In the genomic region with DNA sequence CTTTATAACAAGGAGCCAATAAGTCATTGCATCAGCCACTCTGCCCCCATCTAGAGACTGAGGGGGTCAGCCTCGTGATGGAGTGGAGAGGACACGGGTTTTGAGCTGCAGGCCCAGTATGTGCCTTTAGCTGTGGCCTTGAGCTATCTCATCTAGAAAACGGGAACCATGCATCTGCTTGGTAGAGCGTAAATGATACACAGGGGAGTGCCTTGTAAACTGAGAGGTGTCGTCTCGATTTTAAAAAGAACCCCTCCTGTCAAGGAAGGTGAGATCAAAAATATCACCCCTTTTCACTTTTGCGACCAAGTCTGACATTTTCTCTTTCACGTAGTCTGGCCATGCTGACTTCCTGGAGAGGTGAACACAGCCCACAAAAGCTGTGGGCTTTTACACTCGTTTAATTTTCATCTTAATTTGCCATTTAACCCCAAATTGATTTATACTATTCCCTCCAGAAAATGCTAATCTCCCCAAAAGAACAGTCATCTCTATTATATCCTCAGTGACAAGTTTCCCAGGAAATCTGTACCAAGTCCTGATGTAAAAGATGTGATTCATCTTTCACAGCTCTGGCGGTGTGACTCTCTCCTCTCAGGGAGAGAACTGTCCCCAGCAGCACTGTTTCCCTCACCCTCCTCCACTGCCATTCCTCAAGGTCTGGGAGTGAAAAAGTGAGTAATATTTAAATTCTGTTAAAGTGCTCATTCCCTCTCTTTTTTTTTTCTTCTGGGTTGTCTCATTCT, we compare ENCODE assay signal across 8 cellular contexts. TPM values are rescaled to one million over a fixed set of nuclear protein-coding genes. Genes with fewer than 3 reads are reported as not detected.
A peak's percentile ranks its signal among the peaks of the same experiment; 100 is the strongest.
DNase-seq lines count a peak whose midpoint lies in the region; ATAC-seq and TF ChIP-seq lines count a peak whose summit lies in the region.

No MANE protein-coding gene starts in this region.

- no peaks in the 10 kb centered on the region for H3K27me3 Mint-ChIP-seq in HFFc6 (ENCODE audit: insufficient read depth)

- POLR2A ChIA-PET in OCI-LY7 (lab: Charles Lee): interaction anchor here (0.8 to 1.3 kb wide), 6 partner anchors 8 to 233 kb away, joined by 3 to 7 read pairs (median 3); a partner anchor contains a TSS

- H2AFZ ChIP-seq in OCI-LY7 (ENCODE audit: low read length): peak overlapping the region; percentile 76

- H3K4me3 ChIP-seq in OCI-LY7 (ENCODE audit: low read depth, low read length, poor library complexity, severe bottlenecking) (no peak overlapping the region), heart left ventricle (no peak overlapping the region)

- no peaks in the 10 kb centered on the region; the same call in 1 of the 2 replicates for H3K36me3 Mint-ChIP-seq in HFFc6 (ENCODE audit: low read depth)

- H3K4me1 ChIP-seq in OCI-LY7 (ENCODE audit: insufficient read depth, low read length, poor library complexity, severe bottlenecking) (peaks cover 47% of the 10 kb centered on the region), heart left ventricle (peaks cover 0 to 62% (median 0%) of the 10 kb centered on the region in 12 donors)

- no peaks in the 10 kb centered on the region for H4K20me1 ChIP-seq in OCI-LY7 (ENCODE audit: insufficient read depth, low read length)

- TF ChIP-seq CTCF in HFFc6 (IDR thresholded peaks at IDR 0.05) (no peak), OCI-LY7 (conservative IDR thresholded peaks at IDR 0.05; ENCODE audit: low read length) (no peak), heart left ventricle (IDR thresholded peaks at IDR 0.05) (no peak)

- peak overlapping the region; percentile 41; the same call in 1 of the 2 replicates for H3K27ac Mint-ChIP-seq in HFFc6

- 87 to 94% (median 89%) methylated on average over 10 of the region's 10 CpGs for WGBS in heart left ventricle, 4 donors

- H3K9me3 Mint-ChIP-seq in HFFc6: no peaks in the 10 kb centered on the region

- H3K27ac ChIP-seq in OCI-LY7 (ENCODE audit: low read depth, low read length, poor library complexity, severe bottlenecking) (peak overlapping the region; percentile 21), heart left ventricle (peak overlapping the region in 1 of 12 donors; percentile 91)

- H3K79me2 ChIP-seq in OCI-LY7 (ENCODE audit: insufficient read depth, low read depth, low read length): no peaks in the 10 kb centered on the region

- peak overlapping the region; percentile 48 for H3K4me2 ChIP-seq in OCI-LY7 (ENCODE audit: low read length)

- intact Hi-C loops in OCI-LY7 (cut with micrococcal nuclease; ENCODE audit: unreplicated experiment): loop anchor here (2.0 to 5.0 kb wide), 2 partner anchors 25 to 83 kb away; no protein-coding TSS in a partner anchor
- intact Hi-C loops in heart left ventricle (cut with DNase I): no loop called here

- peak; percentile 56 for ATAC-seq in GM18517 (IDR thresholded peaks at IDR 0.05; ENCODE audit: unreplicated experiment)
- no peak for ATAC-seq in heart left ventricle

- peaks cover 30% of the 10 kb centered on the region for H3K4me1 Mint-ChIP-seq in HFFc6 (ENCODE audit: low read depth)

- no TSS peak for BruUV-seq in OCI-LY7 (replicated peaks; lab: Mats Ljungman, UMichigan)

- CTCF ChIA-PET in OCI-LY7 (lab: Charles Lee; ENCODE audit: unreplicated experiment): no interaction called here

- H3K9me3 ChIP-seq in OCI-LY7 (ENCODE audit: low read length) (no peaks in the 10 kb centered on the region), heart left ventricle (no peaks in the 10 kb centered on the region)

- no peaks in the 10 kb centered on the region for H3K9me2 ChIP-seq in OCI-LY7 (ENCODE audit: insufficient read depth, low read length)

- DNase-seq in HFFc6 (peak; percentile 78), OCI-LY7 (ENCODE audit: low spot score) (peak; percentile 79), germinal center (ENCODE audit: low spot score) (peak; percentile 66), T1000 (lab: John Stamatoyannopoulos, UW) (no peak), NCI-H774 (lab: John Stamatoyannopoulos, UW) (no peak), mesenteric fat pad (ENCODE audit: low spot score) (no peak), heart left ventricle (no peak)

- no peaks in the 10 kb centered on the region for H3K36me3 ChIP-seq in OCI-LY7 (ENCODE audit: insufficient read depth, low read length)
- peaks cover 0 to 8% (median 0%) of the 10 kb centered on the region in 9 donors for H3K36me3 ChIP-seq in heart left ventricle

- no peaks in the 10 kb centered on the region for H3K27me3 ChIP-seq in heart left ventricle

- no peak overlapping the region for H3K4me3 Mint-ChIP-seq in HFFc6

- TF ChIP-seq POLR2A in heart left ventricle (IDR thresholded peaks at IDR 0.05): no peak

RNA-seq across cellular contexts. Expression of a gene that starts 30.6 kb away (rescaled TPM):
- total RNA-seq in HFFc6 (2021; fragmentation: NEBNext Ultra II Directional; extraction: Animal tissue kit (Norgen Biotek cat#: 25700)): 1 to 10 TPM; 4.6 to 6.2 (median 5.4) TPM
- total RNA-seq in OCI-LY7 (2014; rRNA removed; shearing (Covaris generic)): 13.3 and 13.5 TPM in 2 replicates
- total RNA-seq in OCI-LY7 (2022): 12.6 and 12.9 TPM in 2 replicates
- total RNA-seq in mesenteric fat pad: 5.8 TPM
- 1 to 10 TPM in 8 of 9 donors, under 1 TPM in 1; 0.95 to 4.9 (median 2.9) TPM for total RNA-seq in heart left ventricle
- 1 to 10 TPM; 4.1 to 7.1 TPM for polyA plus RNA-seq in heart left ventricle

Comparison
In these comparisons a context has a peak if more than half of its experiments do, and no peak if none do; other contexts are left out.
1. DNase-seq: peak in HFFc6 (single experiment), OCI-LY7 (single experiment) and germinal center (single experiment); none in T1000 (single experiment), NCI-H774 (single experiment), mesenteric fat pad (single experiment) and heart left ventricle (0 of 5).